8 cellular contexts compared by ENCODE assay signal in genomic region chr11:94128746-94129504, GRCh38. TPM values are rescaled to one million over a fixed set of nuclear protein-coding genes. Genes with fewer than 3 reads are reported as not detected.
DNase-seq lines count a peak whose midpoint lies in the region; ATAC-seq and TF ChIP-seq lines count a peak whose summit lies in the region.

Gene PANX1, plus strand, starts transcription at chr11:94128841. Its CDS starts 472 bp downstream, at chr11:94129313.

- no peaks in the 10 kb centered on the region for H3K36me3 ChIP-seq in ascending aorta

- no peaks in the 10 kb centered on the region for H3K9me3 ChIP-seq in ascending aorta

- peak within 1 kb of the TSS; percentile 90 to 96 for H3K27ac ChIP-seq in ascending aorta

- TF ChIP-seq CTCF in ascending aorta (IDR thresholded peaks at IDR 0.05) (no peak), retinal pigment epithelial cell (conservative IDR thresholded peaks at IDR 0.05; ENCODE audit: low read depth, low read length) (no peak)

- DNase-seq in NCI-H146 (lab: John Stamatoyannopoulos, UW) = peak; percentile 88
- DNase-seq in ascending aorta (ENCODE audit: low spot score in 2 of 2) = peak in 1 of 2 donors; percentile 89
- DNase-seq in hippocampal formation (lab: John Stamatoyannopoulos, UW) = peak; percentile 61 to 67
- peak; percentile 35 for DNase-seq in retinal pigment epithelial cell (ENCODE audit: low read depth)
- DNase-seq in cortex of kidney (lab: John Stamatoyannopoulos, UW) = no peak

- ATAC-seq in GM18502 (IDR thresholded peaks at IDR 0.05; ENCODE audit: poor library complexity, unreplicated experiment) (peak; percentile 91), HG02870 (IDR thresholded peaks at IDR 0.05; ENCODE audit: unreplicated experiment) (peak; percentile 79)

- H3K4me3 ChIP-seq in ascending aorta = peak within 1 kb of the TSS; percentile 66 to 94
- H3K4me3 ChIP-seq in retinal pigment epithelial cell (ENCODE audit: low read length) = peak within 1 kb of the TSS; percentile 70

- H3K4me1 ChIP-seq in ascending aorta = peaks cover 2 to 34% of the 10 kb centered on the region in 2 donors

- intact Hi-C loops in T-helper 2 cell treated with Interferon-gamma antibody and Interleukin-4, amounts not matched to agents 100 ng/mL and 5 ng/mL, for 36 hours (cut with micrococcal nuclease) = loop anchor here (1.0 to 10.0 kb wide), 8 partner anchors 56 to 936 kb away; partner anchors contain the start of genes ANKRD49, C11orf54, CWC15 and FUT4
- intact Hi-C loops in ascending aorta (cut with DNase I) = loop anchor here (1.0 to 5.0 kb wide), 4 partner anchors 16 to 387 kb away; partner anchors contain the start of genes C11orf54 and TAF1D

- no peaks in the 10 kb centered on the region for H3K27me3 ChIP-seq in ascending aorta

RNA-seq across cellular contexts. Expression of gene PANX1, which starts in this region (rescaled TPM):
- total RNA-seq in T-helper 2 cell treated with Interferon-gamma antibody and Interleukin-4, amounts not matched to agents 100 ng/mL and 5 ng/mL, for 36 hours = 13.5 and 14.0 TPM in 2 replicates
- total RNA-seq in ascending aorta = 24.4 TPM
